36 cellular contexts compared by ENCODE assay signal in the genomic region with DNA sequence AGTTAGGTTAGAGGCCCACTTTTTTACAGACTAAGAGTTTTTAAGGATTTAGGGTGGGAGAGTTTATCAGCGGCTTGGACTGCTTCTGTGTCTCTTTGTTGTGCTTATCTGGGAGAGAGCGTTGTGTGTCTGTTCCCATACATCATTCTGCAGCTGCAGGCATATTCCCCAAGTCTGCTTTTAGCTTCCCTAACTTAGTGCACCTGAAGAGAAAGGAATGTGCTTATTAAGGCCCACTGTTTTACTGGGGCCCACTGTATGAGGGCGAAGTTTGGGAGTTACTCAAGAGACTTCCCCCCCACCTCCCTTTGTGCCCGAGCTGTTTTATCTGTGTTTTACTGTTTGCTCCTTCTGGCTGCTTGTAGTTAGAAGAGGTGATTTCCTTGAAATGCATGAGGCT. TPM values are rescaled to one million over a fixed set of nuclear protein-coding genes. Genes with fewer than 3 reads are reported as not detected.
"Had no signal": no experiment of that assay in that cellular context is flagged by ENCODE, and none has a peak within 500 bp of the region (broad histone marks: within the 10 kb centered on the region; RNA-seq: fewer than 3 reads in every experiment).

No MANE protein-coding gene starts in this region.

- H3K27me3 ChIP-seq: dorsolateral prefrontal cortex, esophagus muscularis mucosa, foreskin keratinocyte, gastroesophageal sphincter, heart right ventricle, neutrophil, right atrium auricular region, suprapubic skin, transverse colon had no signal

- H3K9me3 Mint-ChIP-seq: immature natural killer cell; natural killer cell treated with Interleukin-12 subunit alpha and Interleukin-12 subunit beta and Interleukin-15 and Interleukin-18, amount 100 ng/mL, for 72 hours; stimulated activated naive CD8-positive, alpha-beta T cell treated with anti-CD3 and anti-CD28 coated beads, Interleukin-15, amount 100 ng/mL, for 72 hours had no signal

- H3K27me3 Mint-ChIP-seq: naive B cell; stimulated activated naive CD8-positive, alpha-beta T cell treated with anti-CD3 and anti-CD28 coated beads, Interleukin-15, amount 100 ng/mL, for 72 hours had no signal

- H3K27ac ChIP-seq: esophagus muscularis mucosa, foreskin keratinocyte, gastroesophageal sphincter, heart right ventricle, lower lobe of right lung, neutrophil, parathyroid adenoma, prostate gland, right atrium auricular region, suprapubic skin, transverse colon had no signal

- ATAC-seq: foreskin keratinocyte; gastroesophageal sphincter; left colon; lower lobe of right lung; natural killer cell treated with Interleukin-12 subunit alpha and Interleukin-12 subunit beta and Interleukin-15 and Interleukin-18, amount 100 ng/mL, for 72 hours; sciatic nerve; stimulated activated naive CD8-positive, alpha-beta T cell treated with anti-CD3 and anti-CD28 coated beads, Interleukin-15, amount 100 ng/mL, for 72 hours had no signal

- H3K4me1 ChIP-seq: esophagus muscularis mucosa, foreskin keratinocyte, gastroesophageal sphincter, lower lobe of right lung, parathyroid adenoma, prostate gland, suprapubic skin, transverse colon had no signal

- H3K4me2 ChIP-seq: smooth muscle cell had no signal

- H3K36me3 ChIP-seq: gastroesophageal sphincter, heart right ventricle, lower lobe of right lung, neutrophil, prostate gland, suprapubic skin, transverse colon had no signal

- H3K9ac ChIP-seq: parathyroid adenoma had no signal

- H3K79me2 ChIP-seq: parathyroid adenoma had no signal

- DNase-seq: cerebellar nuclear complex; dorsolateral prefrontal cortex; effector CD4-positive, alpha-beta T cell; foreskin keratinocyte; glutamatergic neuron; heart right ventricle; immature natural killer cell; islet precursor cell; kidney glomerular epithelial cell; left colon; left ventricle myocardium superior; lower lobe of right lung; naive B cell; stimulated activated CD4-positive, alpha-beta T cell treated with anti-CD3 and anti-CD28 coated beads, Interleukin-12 subunit alpha, Interleukin-12 subunit beta, amount 100 ng/mL, for 4 hours; stimulated activated CD4-positive, alpha-beta T cell treated with anti-CD3 and anti-CD28 coated beads, Interleukin-1b, Interleukin-23, amount 100 ng/mL, for 48 hours; stimulated activated CD4-positive, alpha-beta T cell treated with anti-CD3 and anti-CD28 coated beads, Interleukin-4, amount 100 ng/mL, for 1 hour; stimulated activated CD8-positive, alpha-beta memory T cell treated with anti-CD3 and anti-CD28 coated beads, Interleukin-4, amount 100 ng/mL, for 48 hours; stimulated activated naive CD4-positive, alpha-beta T cell; stimulated activated naive CD8-positive, alpha-beta T cell treated with anti-CD3 and anti-CD28 coated beads, Interleukin-15, amount 100 ng/mL, for 72 hours; transverse colon had no signal

- H3K9me3 ChIP-seq: esophagus muscularis mucosa, gastroesophageal sphincter, heart right ventricle, lower lobe of right lung, neutrophil, prostate gland, right atrium auricular region, suprapubic skin, transverse colon had no signal

- H3K4me3 Mint-ChIP-seq: immature natural killer cell; naive B cell; natural killer cell treated with Interleukin-12 subunit alpha and Interleukin-12 subunit beta and Interleukin-15 and Interleukin-18, amount 100 ng/mL, for 72 hours; stimulated activated naive CD8-positive, alpha-beta T cell treated with anti-CD3 and anti-CD28 coated beads, Interleukin-15, amount 100 ng/mL, for 72 hours had no signal

- H3K27ac Mint-ChIP-seq: immature natural killer cell; natural killer cell treated with Interleukin-12 subunit alpha and Interleukin-12 subunit beta and Interleukin-15 and Interleukin-18, amount 100 ng/mL, for 72 hours; stimulated activated naive CD8-positive, alpha-beta T cell treated with anti-CD3 and anti-CD28 coated beads, Interleukin-15, amount 100 ng/mL, for 72 hours had no signal

- H3K4me3 ChIP-seq: dorsolateral prefrontal cortex, esophagus muscularis mucosa, gastroesophageal sphincter, heart right ventricle, lower lobe of right lung, prostate gland, right atrium auricular region, smooth muscle cell, suprapubic skin, transverse colon had no signal

- H3K36me3 Mint-ChIP-seq: immature natural killer cell; naive B cell; natural killer cell treated with Interleukin-12 subunit alpha and Interleukin-12 subunit beta and Interleukin-15 and Interleukin-18, amount 100 ng/mL, for 72 hours had no signal

- FAIRE-seq: colon, endothelial cell of umbilical vein had no signal

- H3K4me1 Mint-ChIP-seq: immature natural killer cell; naive B cell; stimulated activated naive CD8-positive, alpha-beta T cell treated with anti-CD3 and anti-CD28 coated beads, Interleukin-15, amount 100 ng/mL, for 72 hours had no signal

- H2AFZ ChIP-seq: parathyroid adenoma had no signal

RNA-seq across cellular contexts. Expression of a gene that starts 31.9 kb away (rescaled TPM):
- total RNA-seq: endothelial cell of umbilical vein, epithelial cell of proximal tubule, fibroblast of lung, foreskin keratinocyte, lower lobe of right lung, mesenteric fat pad, mononuclear cell, smooth muscle cell had no signal
- polyA plus RNA-seq: endothelial cell of umbilical vein, immature natural killer cell had no signal
